3 cellular contexts compared by ENCODE assay signal in the genomic region with DNA sequence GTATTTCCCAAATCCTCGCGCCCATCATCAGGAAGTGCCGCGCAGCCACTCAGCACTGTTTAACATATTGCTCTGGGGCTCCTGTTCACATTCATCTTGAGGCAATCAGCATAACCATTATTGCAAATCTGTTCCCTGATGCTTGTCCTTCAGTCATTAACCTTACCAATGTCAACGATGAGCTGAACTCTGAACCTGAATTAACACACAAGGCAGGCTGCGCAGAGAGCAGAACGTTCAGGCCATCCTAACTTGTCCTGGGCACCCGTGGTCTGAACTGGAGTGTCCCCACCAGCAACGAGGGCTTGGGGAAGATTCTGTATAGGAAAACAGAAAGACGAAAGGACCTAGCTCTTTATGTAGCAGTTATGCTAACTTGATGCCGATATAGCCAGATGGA.
TF ChIP-seq lines count a peak whose summit lies in the region.

No MANE protein-coding gene starts in this region.

TF ChIP-seq in liver, 16 proteins besides CTCF, POLR2A, EP300 and RAD21:
- TF ChIP-seq SP1 (IDR thresholded peaks at IDR 0.05): no peak
- TF ChIP-seq, protein P1, sequence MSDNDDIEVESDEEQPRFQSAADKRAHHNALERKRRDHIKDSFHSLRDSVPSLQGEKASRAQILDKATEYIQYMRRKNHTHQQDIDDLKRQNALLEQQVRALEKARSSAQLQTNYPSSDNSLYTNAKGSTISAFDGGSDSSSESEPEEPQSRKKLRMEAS (IDR thresholded peaks at IDR 0.05): peak; percentile 12
- TF ChIP-seq RXRA (IDR thresholded peaks at IDR 0.05): peak in 1 of 2 donors; percentile 49
- TF ChIP-seq HNF4A (conservative IDR thresholded peaks at IDR 0.05): peak in 1 of 2 donors; percentile 64
- TF ChIP-seq GABPA (IDR thresholded peaks at IDR 0.05 in 1 of 2, conservative IDR thresholded peaks at IDR 0.05 in 1 of 2): no peak

TF ChIP-seq in HepG2, 621 proteins besides CTCF, POLR2A, EP300 and RAD21:
- TF ChIP-seq ZSCAN22 (CRISPR knock-in tag; IDR thresholded peaks at IDR 0.05): no peak
- no peak for TF ChIP-seq DNMT1 (CRISPR knock-in tag; IDR thresholded peaks at IDR 0.05)
- TF ChIP-seq, protein P1 (IDR thresholded peaks at IDR 0.05): no peak
- no peak for TF ChIP-seq NKX3-1 (CRISPR knock-in tag; IDR thresholded peaks at IDR 0.05)
- TF ChIP-seq PHF20 (CRISPR knock-in tag; IDR thresholded peaks at IDR 0.05): no peak
- TF ChIP-seq, protein P2, sequence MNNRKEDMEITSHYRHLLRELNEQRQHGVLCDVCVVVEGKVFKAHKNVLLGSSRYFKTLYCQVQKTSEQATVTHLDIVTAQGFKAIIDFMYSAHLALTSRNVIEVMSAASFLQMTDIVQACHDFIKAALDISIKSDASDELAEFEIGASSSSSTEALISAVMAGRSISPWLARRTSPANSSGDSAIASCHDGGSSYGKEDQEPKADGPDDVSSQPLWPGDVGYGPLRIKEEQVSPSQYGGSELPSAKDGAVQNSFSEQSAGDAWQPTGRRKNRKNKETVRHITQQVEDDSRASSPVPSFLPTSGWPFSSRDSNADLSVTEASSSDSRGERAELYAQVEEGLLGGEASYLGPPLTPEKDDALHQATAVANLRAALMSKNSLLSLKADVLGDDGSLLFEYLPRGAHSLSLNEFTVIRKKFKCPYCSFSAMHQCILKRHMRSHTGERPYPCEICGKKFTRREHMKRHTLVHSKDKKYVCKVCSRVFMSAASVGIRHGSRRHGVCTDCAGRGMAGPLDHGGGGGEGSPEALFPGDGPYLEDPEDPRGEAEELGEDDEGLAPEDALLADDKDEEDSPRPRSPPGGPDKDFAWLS (CRISPR knock-in tag; IDR thresholded peaks at IDR 0.05; ENCODE audit: borderline replicate concordance): no peak
- TF ChIP-seq, protein P3, sequence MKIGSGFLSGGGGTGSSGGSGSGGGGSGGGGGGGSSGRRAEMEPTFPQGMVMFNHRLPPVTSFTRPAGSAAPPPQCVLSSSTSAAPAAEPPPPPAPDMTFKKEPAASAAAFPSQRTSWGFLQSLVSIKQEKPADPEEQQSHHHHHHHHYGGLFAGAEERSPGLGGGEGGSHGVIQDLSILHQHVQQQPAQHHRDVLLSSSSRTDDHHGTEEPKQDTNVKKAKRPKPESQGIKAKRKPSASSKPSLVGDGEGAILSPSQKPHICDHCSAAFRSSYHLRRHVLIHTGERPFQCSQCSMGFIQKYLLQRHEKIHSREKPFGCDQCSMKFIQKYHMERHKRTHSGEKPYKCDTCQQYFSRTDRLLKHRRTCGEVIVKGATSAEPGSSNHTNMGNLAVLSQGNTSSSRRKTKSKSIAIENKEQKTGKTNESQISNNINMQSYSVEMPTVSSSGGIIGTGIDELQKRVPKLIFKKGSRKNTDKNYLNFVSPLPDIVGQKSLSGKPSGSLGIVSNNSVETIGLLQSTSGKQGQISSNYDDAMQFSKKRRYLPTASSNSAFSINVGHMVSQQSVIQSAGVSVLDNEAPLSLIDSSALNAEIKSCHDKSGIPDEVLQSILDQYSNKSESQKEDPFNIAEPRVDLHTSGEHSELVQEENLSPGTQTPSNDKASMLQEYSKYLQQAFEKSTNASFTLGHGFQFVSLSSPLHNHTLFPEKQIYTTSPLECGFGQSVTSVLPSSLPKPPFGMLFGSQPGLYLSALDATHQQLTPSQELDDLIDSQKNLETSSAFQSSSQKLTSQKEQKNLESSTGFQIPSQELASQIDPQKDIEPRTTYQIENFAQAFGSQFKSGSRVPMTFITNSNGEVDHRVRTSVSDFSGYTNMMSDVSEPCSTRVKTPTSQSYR (CRISPR knock-in tag; IDR thresholded peaks at IDR 0.05; ENCODE audit: borderline replicate concordance): no peak
- TF ChIP-seq RBAK (CRISPR knock-in tag; IDR thresholded peaks at IDR 0.05): no peak
- TF ChIP-seq RBM39 (IDR thresholded peaks at IDR 0.05; ENCODE audit: low read depth, low read length, poor library complexity, severe bottlenecking): no peak
TF ChIP-seq in HepG2: peak in this region for 0.

TF ChIP-seq in H1, 55 proteins besides CTCF, POLR2A, EP300 and RAD21:
- no peak for TF ChIP-seq CREB1 (IDR thresholded peaks at IDR 0.05)
